9 cellular contexts compared by ENCODE assay signal in genomic region chr17:33647976-33648375, GRCh38.
A peak's percentile ranks its signal among the peaks of the same experiment; 100 is the strongest.
DNase-seq lines count a peak whose midpoint lies in the region; TF ChIP-seq lines count a peak whose summit lies in the region.
"Had no signal": no experiment of that assay in that cellular context is flagged by ENCODE, and none has a peak within 500 bp of the region (broad histone marks: within the 10 kb centered on the region; RNA-seq: fewer than 3 reads in every experiment).

No MANE protein-coding gene starts in this region.

- no peaks in the 10 kb centered on the region; the same call in 1 of the 2 replicates for H4K20me1 ChIP-seq in PC-9 (ENCODE audit: insufficient read depth)

- H3K9me3 ChIP-seq in PC-9 (ENCODE audit: insufficient read depth, low read depth): no peaks in the 10 kb centered on the region
- H3K9me3 ChIP-seq: SJSA1 had no signal

- H3K9me2 ChIP-seq in PC-9 (ENCODE audit: insufficient read depth): no peaks in the 10 kb centered on the region

- H3K4me3 ChIP-seq in PC-9 (no peak overlapping the region), foreskin fibroblast (ENCODE audit: low read depth in 1 of 2, low read length in 2 of 2) (no peak overlapping the region)
- H3K4me3 ChIP-seq: SJSA1 had no signal

- H3K27ac ChIP-seq in PC-9: no peak overlapping the region
- H3K27ac ChIP-seq: SJSA1 had no signal

- no peaks in the 10 kb centered on the region for H3K36me3 ChIP-seq in PC-9 (ENCODE audit: low read depth)
- H3K36me3 ChIP-seq: SJSA1 had no signal

- intact Hi-C loops in PC-9 (cut with micrococcal nuclease; ENCODE audit: unreplicated experiment): no loop called here

- no peak overlapping the region for H2AFZ ChIP-seq in PC-9

- H3K4me1 ChIP-seq in PC-9 (replicated peaks; ENCODE audit: insufficient read depth): no peaks in the 10 kb centered on the region
- H3K4me1 ChIP-seq: SJSA1 had no signal

- DNase-seq in DMS 273 (lab: John Stamatoyannopoulos, UW; ENCODE audit: unreplicated experiment) (peak; percentile 14), DMS 273 treated with DMSO at 0.1 percent for 48 hours (lab: John Stamatoyannopoulos, UW) (no peak), PC-9 (no peak), foreskin fibroblast (no peak), retina (peak; percentile 61), NCI-H1436 (lab: John Stamatoyannopoulos, UW) (no peak)
- no peak for DNase-seq in stimulated activated CD4-positive, alpha-beta T cell treated with anti-CD3 and anti-CD28 coated beads, Interleukin-4, amount 100 ng/mL, for 4 hours
- DNase-seq in activated CD4-positive, alpha-beta T cell treated with anti-CD3 and anti-CD28 coated beads, Interleukin-2, amount 50 U/mL, for 1 hour: no peak

- CTCF ChIA-PET in PC-9 (lab: Charles Lee): no interaction called here

- H3K27me3 ChIP-seq in PC-9 (ENCODE audit: insufficient read depth, low read depth): 0 out of 2 replicates have a peak, but pooled peaks cover 9% of the 10 kb centered on the region
- H3K27me3 ChIP-seq: SJSA1 had no signal

- BruUV-seq in PC-9 (replicated peaks; lab: Mats Ljungman, UMichigan): no TSS peak

- POLR2A ChIA-PET in PC-9 (lab: Charles Lee; ENCODE audit: unreplicated experiment): no interaction called here

- TF ChIP-seq CTCF in PC-9 (conservative IDR thresholded peaks at IDR 0.05) (peak; percentile 39; the same call in 1 of the 2 replicates), foreskin fibroblast (IDR thresholded peaks at IDR 0.05; ENCODE audit: low read depth, low read length) (peak; percentile 44)

- no peak overlapping the region for H3K4me2 ChIP-seq in PC-9

- no peaks in the 10 kb centered on the region for H3K79me2 ChIP-seq in PC-9 (ENCODE audit: low read depth)

- H3F3A ChIP-seq in PC-9 (ENCODE audit: insufficient read depth, low read depth): no peaks in the 10 kb centered on the region

Comparison
In these comparisons a context has a peak if more than half of its experiments do, and no peak if none do; other contexts are left out.
1. DNase-seq: peak in DMS 273 (single experiment) and retina (single experiment); none in DMS 273 treated with DMSO at 0.1 percent for 48 hours (single experiment), PC-9 (0 of 2), foreskin fibroblast (0 of 2), stimulated activated CD4-positive, alpha-beta T cell treated with anti-CD3 and anti-CD28 coated beads, Interleukin-4, amount 100 ng/mL, for 4 hours (0 of 2), NCI-H1436 (single experiment) and activated CD4-positive, alpha-beta T cell treated with anti-CD3 and anti-CD28 coated beads, Interleukin-2, amount 50 U/mL, for 1 hour (single experiment).